ENCODE assay signal across 8 cellular contexts in the genomic region with DNA sequence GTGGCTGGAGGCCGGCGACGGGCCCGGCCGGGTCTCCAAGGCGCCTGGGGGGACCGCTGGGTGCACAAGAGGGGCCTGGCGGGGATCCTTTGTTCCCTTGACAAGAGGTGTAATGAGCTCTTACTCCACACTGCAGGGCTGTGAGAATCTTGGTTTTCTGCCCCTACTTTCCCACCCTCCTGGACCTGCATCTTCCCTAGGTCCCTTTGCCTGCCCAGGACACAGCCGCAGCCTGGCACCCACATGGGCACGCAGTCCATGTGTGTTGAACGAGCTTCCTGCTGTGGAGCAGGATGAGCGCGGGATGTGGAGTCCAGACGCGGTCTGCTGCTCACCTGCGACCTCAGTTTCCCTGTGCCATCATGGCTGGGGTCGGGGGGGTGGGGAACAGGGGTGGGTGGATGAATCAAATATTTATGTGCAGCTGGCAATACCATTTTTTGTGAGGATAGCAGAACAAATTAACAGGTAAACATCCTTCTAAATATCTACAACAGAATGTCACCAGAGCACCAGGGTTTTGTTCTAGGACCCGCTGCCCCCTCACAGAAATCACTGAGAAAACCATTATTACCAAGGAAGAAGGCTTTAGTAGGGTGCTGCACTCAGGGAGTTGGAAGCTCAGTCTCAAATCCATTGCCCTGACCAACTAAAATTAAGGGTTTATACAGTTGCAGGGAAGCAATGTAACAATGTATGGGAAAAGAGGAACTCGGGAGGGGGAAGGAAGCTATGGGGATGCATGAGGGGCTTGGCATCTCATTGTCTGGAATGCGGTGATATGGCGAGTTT. TPM values are rescaled to one million over a fixed set of nuclear protein-coding genes. Genes with fewer than 3 reads are reported as not detected.
DNase-seq lines count a peak whose midpoint lies in the region; ATAC-seq and TF ChIP-seq lines count a peak whose summit lies in the region.

No MANE protein-coding gene starts in this region.

- H3F3A ChIP-seq in PC-3 (ENCODE audit: low read length, unreplicated experiment) = no peaks in the 10 kb centered on the region

- no peak overlapping the region for H3K27ac Mint-ChIP-seq in activated naive CD4-positive, alpha-beta T cell treated with anti-CD3 and anti-CD28 coated beads for 36 hours

- no peaks in the 10 kb centered on the region for H3K27me3 Mint-ChIP-seq in activated naive CD4-positive, alpha-beta T cell treated with anti-CD3 and anti-CD28 coated beads for 36 hours (ENCODE audit: low read depth)

- 46 to 64% methylated on average over 7 of the region's 21 CpGs for WGBS in esophagus squamous epithelium, 2 donors

- H3K27ac ChIP-seq in PC-3 (ENCODE audit: low read length) (peak overlapping the region; percentile 90), esophagus squamous epithelium (peak overlapping the region; percentile 94 to 99 (median 98)), parathyroid adenoma (peak overlapping the region; percentile 95)

- H3K4me1 Mint-ChIP-seq in activated naive CD4-positive, alpha-beta T cell treated with anti-CD3 and anti-CD28 coated beads for 36 hours (ENCODE audit: low read depth) = peaks cover 24% of the 10 kb centered on the region

- no peaks in the 10 kb centered on the region for H3K9me2 ChIP-seq in PC-3 (replicated peaks; ENCODE audit: low read length)

- H3K4me3 ChIP-seq in PC-3 (ENCODE audit: low read length) (peak overlapping the region; percentile 90), esophagus squamous epithelium (peak overlapping the region; percentile 71 to 99 (median 87)), parathyroid adenoma (ENCODE audit: low read depth, low read length) (peak overlapping the region; percentile 70)

- BruUV-seq in PC-3 (replicated peaks; lab: Mats Ljungman, UMichigan) = TSS peak; percentile 29

- no peak for DNase-seq in activated naive CD4-positive, alpha-beta T cell treated with anti-CD3 and anti-CD28 coated beads for 36 hours
- no peak for DNase-seq in activated naive CD4-positive, alpha-beta T cell treated with anti-CD3 and anti-CD28 coated beads, Interleukin-2, amount 50 U/mL, for 16 hours
- DNase-seq in PC-3 (no peak), esophagus squamous epithelium (lab: John Stamatoyannopoulos, UW) (no peak)

- CTCF ChIA-PET in activated naive CD4-positive, alpha-beta T cell treated with anti-CD3 and anti-CD28 coated beads for 36 hours (lab: Charles Lee) = interaction anchor here (0.6 to 1.2 kb wide), 5 partner anchors 8 to 252 kb away, joined by 3 to 4 read pairs (median 4); no protein-coding TSS in a partner anchor
- CTCF ChIA-PET in PC-3 (lab: Charles Lee) = no interaction called here

- H3K4me2 ChIP-seq in PC-3 (ENCODE audit: low read length) (peak overlapping the region; percentile 94), parathyroid adenoma (ENCODE audit: low read length) (peak overlapping the region; percentile 75)

- H3K4me1 ChIP-seq in PC-3 (ENCODE audit: insufficient read depth, low read length) = peaks cover 7% of the 10 kb centered on the region; the same call in 1 of the 2 replicates
- peaks cover 0 to 38% (median 25%) of the 10 kb centered on the region in 3 donors for H3K4me1 ChIP-seq in esophagus squamous epithelium
- H3K4me1 ChIP-seq in parathyroid adenoma = no peaks in the 10 kb centered on the region

- H4K20me1 ChIP-seq in PC-3 (ENCODE audit: low read length) = 0 out of 2 replicates have a peak, but pooled peaks cover 4% of the 10 kb centered on the region

- no peaks in the 10 kb centered on the region for H3K36me3 ChIP-seq in PC-3 (ENCODE audit: low read depth, low read length)
- peaks cover 0 to 27% (median 0%) of the 10 kb centered on the region in 3 donors for H3K36me3 ChIP-seq in esophagus squamous epithelium
- no peaks in the 10 kb centered on the region for H3K36me3 ChIP-seq in parathyroid adenoma (ENCODE audit: control insufficient read depth, insufficient read depth, low read length)

- peaks cover 15% of the 10 kb centered on the region for H3K36me3 Mint-ChIP-seq in activated naive CD4-positive, alpha-beta T cell treated with anti-CD3 and anti-CD28 coated beads for 36 hours (ENCODE audit: low read depth)

- peak overlapping the region; percentile 62 for H3K4me3 Mint-ChIP-seq in activated naive CD4-positive, alpha-beta T cell treated with anti-CD3 and anti-CD28 coated beads for 36 hours

- peaks cover 7% of the 10 kb centered on the region for H3K9me3 Mint-ChIP-seq in activated naive CD4-positive, alpha-beta T cell treated with anti-CD3 and anti-CD28 coated beads for 36 hours

- H3K27me3 ChIP-seq in PC-3 (ENCODE audit: low read length) (no peaks in the 10 kb centered on the region), esophagus squamous epithelium (no peaks in the 10 kb centered on the region), parathyroid adenoma (ENCODE audit: control insufficient read depth, insufficient read depth, low read length) (no peaks in the 10 kb centered on the region)

- no peaks in the 10 kb centered on the region for H3K9me3 ChIP-seq in PC-3 (ENCODE audit: low read length)
- H3K9me3 ChIP-seq in esophagus squamous epithelium = no peaks in the 10 kb centered on the region
- H3K9me3 ChIP-seq in parathyroid adenoma (ENCODE audit: control insufficient read depth, low read length) = no peaks in the 10 kb centered on the region

- peak overlapping the region; percentile 93 for H2AFZ ChIP-seq in PC-3 (ENCODE audit: low read length)
- peak overlapping the region; percentile 100 for H2AFZ ChIP-seq in parathyroid adenoma

- H3K79me2 ChIP-seq in PC-3 (ENCODE audit: low read length) = peaks cover 26% of the 10 kb centered on the region
- H3K79me2 ChIP-seq in parathyroid adenoma = no peaks in the 10 kb centered on the region

- POLR2A ChIA-PET in PC-3 (lab: Charles Lee; ENCODE audit: unreplicated experiment) = interaction anchor here (0.6 kb wide), 1 partner anchor 166 kb away, joined by 6 read pairs; no protein-coding TSS in a partner anchor

- no peak for TF ChIP-seq POLR2A in esophagus squamous epithelium (IDR thresholded peaks at IDR 0.05)

- ATAC-seq in PC-3 (peak; percentile 25), HG03521 (IDR thresholded peaks at IDR 0.05; ENCODE audit: unreplicated experiment) (no peak), GM19328 (IDR thresholded peaks at IDR 0.05; ENCODE audit: unreplicated experiment) (no peak), HG02973 (IDR thresholded peaks at IDR 0.05; ENCODE audit: unreplicated experiment) (no peak)

- intact Hi-C loops in activated naive CD4-positive, alpha-beta T cell treated with anti-CD3 and anti-CD28 coated beads for 36 hours (cut with micrococcal nuclease) = loop anchor here (1.0 to 10.0 kb wide), 3 partner anchors 47 to 1179 kb away; a partner anchor contains a TSS
- intact Hi-C loops in PC-3 (cut with micrococcal nuclease) (loop anchor here (2.0 kb wide), 1 partner anchor 137 kb away; no protein-coding TSS in a partner anchor), esophagus squamous epithelium (cut with DNase I) (no loop called here)

- H3K9ac ChIP-seq in PC-3 (ENCODE audit: low read length) (peak overlapping the region; percentile 99), parathyroid adenoma (peak overlapping the region; percentile 97)

- no peak; the same call in 1 of the 2 replicates for TF ChIP-seq CTCF in PC-3 (conservative IDR thresholded peaks at IDR 0.05; ENCODE audit: low read depth, low read length)
- peak in 3 of 6 experiments; percentile 64 to 68 (median 67) for TF ChIP-seq CTCF in esophagus squamous epithelium (IDR thresholded peaks at IDR 0.05)
- no peak for TF ChIP-seq CTCF in parathyroid adenoma (IDR thresholded peaks at IDR 0.05)

RNA-seq across cellular contexts. Expression of a gene that starts 0.5 kb away (rescaled TPM):
- 10 to 100 TPM; 47.5 to 48.8 TPM for total RNA-seq in activated naive CD4-positive, alpha-beta T cell treated with anti-CD3 and anti-CD28 coated beads for 36 hours
- 46.3 and 47.3 TPM in 2 replicates for total RNA-seq in PC-3 (2014; rRNA removed)
- total RNA-seq in esophagus squamous epithelium = 10 to 100 TPM; 37.0 to 83.2 (median 41.5) TPM

RNA-seq across cellular contexts. Expression of a gene that starts 13.5 kb away (rescaled TPM):
- not detected for total RNA-seq in activated naive CD4-positive, alpha-beta T cell treated with anti-CD3 and anti-CD28 coated beads for 36 hours
- total RNA-seq in PC-3 (2014; rRNA removed) (27.9 and 31.7 TPM in 2 replicates), esophagus squamous epithelium (100 to 1,000 TPM in 1 of 4 donors, 10 to 100 TPM in 3; 46.5 to 106 (median 71.6) TPM)

RNA-seq across cellular contexts. Expression of a gene that starts 47.7 kb away (rescaled TPM):
- 10 to 100 TPM; 13.6 to 17.5 TPM for total RNA-seq in activated naive CD4-positive, alpha-beta T cell treated with anti-CD3 and anti-CD28 coated beads for 36 hours
- total RNA-seq in PC-3 (2014; rRNA removed) (7.9 and 12.8 TPM in 2 replicates), esophagus squamous epithelium (10 to 100 TPM; 15.5 to 29.8 (median 22.6) TPM)

Comparison
In these comparisons a context has a peak if more than half of its experiments do, and no peak if none do; other contexts are left out.
1. RNA of a gene that starts 13.5 kb away (total RNA-seq): 46.5 to 106 TPM in esophagus squamous epithelium and 27.9 to 31.7 TPM in PC-3; not detected in activated naive CD4-positive, alpha-beta T cell treated with anti-CD3 and anti-CD28 coated beads for 36 hours; every median in the first group is over 10 times any median in the second.
2. Peak in every context shown above with its lines, with median percentiles within 50 percentile points of each other: H3K27ac ChIP-seq and H3K4me3 ChIP-seq.